In the genomic region with DNA sequence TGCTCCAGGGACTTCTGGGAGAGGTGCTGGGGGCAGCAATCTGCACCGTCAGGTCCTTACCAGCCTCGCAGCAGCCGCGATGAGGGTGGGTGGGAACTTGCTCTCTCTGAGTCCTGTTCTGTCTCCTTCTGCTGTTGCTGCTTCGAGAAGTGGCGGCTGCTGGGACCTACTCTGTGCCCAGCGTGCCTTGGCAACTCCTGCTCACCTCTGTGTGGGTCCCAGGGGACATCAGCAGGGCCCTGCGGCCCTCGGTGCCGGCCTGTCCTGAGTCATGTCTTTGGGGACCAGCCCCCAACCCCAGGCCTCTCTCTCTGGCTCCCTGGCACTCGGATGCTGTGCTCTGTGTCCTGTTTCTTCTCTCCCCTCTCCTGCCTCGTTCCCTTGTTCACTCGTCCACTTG, we compare ENCODE assay signal across 9 cellular contexts. TPM values are rescaled to one million over a fixed set of nuclear protein-coding genes. Genes with fewer than 3 reads are reported as not detected.
"Had no signal": no experiment of that assay in that cellular context is flagged by ENCODE, and none has a peak within 500 bp of the region (broad histone marks: within the 10 kb centered on the region; RNA-seq: fewer than 3 reads in every experiment).

No MANE protein-coding gene starts in this region.

- H3K4me3 ChIP-seq: GM23338 had no signal

- H3K4me1 Mint-ChIP-seq: GM23338, IgD-negative memory B cell had no signal

- H3K27ac ChIP-seq: HL-60 had no signal

- H3K36me3 Mint-ChIP-seq: IgD-negative memory B cell had no signal

- H3K27me3 Mint-ChIP-seq: IgD-negative memory B cell had no signal

- DNase-seq: H7, HCEC 1CT, KG1 had no signal

- H3K4me3 Mint-ChIP-seq: GM23338 had no signal

- H2AFZ ChIP-seq: GM23338 had no signal

- H3K4me2 ChIP-seq: GM23338 had no signal

- H3K27ac Mint-ChIP-seq: GM23338, IgD-negative memory B cell had no signal

- ATAC-seq: GM23338, HepG2 had no signal

- FAIRE-seq: HepG2 had no signal

- H3K9me3 Mint-ChIP-seq: GM23338 had no signal

RNA-seq across cellular contexts. Expression of gene KCNT1, which starts 49.5 kb away (rescaled TPM):
- total RNA-seq: H4, HepG2, HT1080 had no signal
- polyA plus RNA-seq: HepG2, IgD-negative memory B cell had no signal

RNA-seq across cellular contexts. Expression of gene SOHLH1, which starts 52.2 kb away (rescaled TPM):
- total RNA-seq: H4, H7, HT1080 had no signal
- polyA plus RNA-seq: GM23338, IgD-negative memory B cell had no signal
